In the genomic region with DNA sequence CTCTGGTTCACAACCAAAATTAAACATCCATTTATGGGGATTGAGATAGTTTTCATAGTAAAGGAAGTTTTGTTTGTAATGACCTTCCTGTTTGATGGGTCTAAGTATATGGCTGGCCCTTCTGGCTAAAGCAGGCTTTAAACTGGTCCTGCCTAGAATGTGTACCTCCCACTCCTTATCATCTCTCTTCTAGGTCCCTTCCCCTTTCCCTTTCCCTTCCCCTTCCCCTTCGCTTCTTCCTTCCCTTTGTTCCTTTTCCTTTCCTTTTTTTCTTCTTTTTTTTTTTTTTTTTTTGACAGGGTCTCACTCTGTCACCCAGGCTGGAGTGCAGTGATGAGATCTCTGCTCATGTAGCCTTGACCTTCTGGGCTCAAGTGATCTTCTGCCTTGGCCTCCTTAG, we compare ENCODE assay signal across 17 cellular contexts. TPM values are rescaled to one million over a fixed set of nuclear protein-coding genes. Genes with fewer than 3 reads are reported as not detected.
DNase-seq lines count a peak whose midpoint lies in the region; ATAC-seq lines count a peak whose summit lies in the region.
"Had no signal": no experiment of that assay in that cellular context is flagged by ENCODE, and none has a peak within 500 bp of the region (broad histone marks: within the 10 kb centered on the region; RNA-seq: fewer than 3 reads in every experiment).

No MANE protein-coding gene starts in this region.

- no peaks in the 10 kb centered on the region for H3K9me3 Mint-ChIP-seq in T-helper 2 cell treated with Interferon-gamma antibody and Interleukin-4, amounts not matched to agents 5 μg/mL and 100 μg/mL, for 36 hours
- no peaks in the 10 kb centered on the region for H3K9me3 Mint-ChIP-seq in stimulated activated naive CD8-positive, alpha-beta T cell treated with anti-CD3 and anti-CD28 coated beads, Interleukin-15, amount 100 ng/mL, for 72 hours
- no peaks in the 10 kb centered on the region for H3K9me3 Mint-ChIP-seq in stimulated activated naive B cell treated with anti-CD40 and anti-IgM and Interleukin-4, amounts not matched to agents 10 μg/mL and 1 μg/mL and 100 μg/mL, for 72 hours
- H3K9me3 Mint-ChIP-seq: CD8-positive, alpha-beta T cell had no signal

- H3K36me3 Mint-ChIP-seq in T-helper 2 cell treated with Interferon-gamma antibody and Interleukin-4, amounts not matched to agents 5 μg/mL and 100 μg/mL, for 36 hours (ENCODE audit: low read depth) = peaks cover 33% of the 10 kb centered on the region
- H3K36me3 Mint-ChIP-seq in stimulated activated naive B cell treated with anti-CD40 and anti-IgM and Interleukin-4, amounts not matched to agents 10 μg/mL and 1 μg/mL and 100 μg/mL, for 72 hours = peaks cover 35 to 47% of the 10 kb centered on the region in 2 donors

- no peaks in the 10 kb centered on the region for H3K27me3 Mint-ChIP-seq in T-helper 2 cell treated with Interferon-gamma antibody and Interleukin-4, amounts not matched to agents 5 μg/mL and 100 μg/mL, for 36 hours (ENCODE audit: low read depth)
- H3K27me3 Mint-ChIP-seq in stimulated activated naive CD8-positive, alpha-beta T cell treated with anti-CD3 and anti-CD28 coated beads, Interleukin-15, amount 100 ng/mL, for 72 hours = no peaks in the 10 kb centered on the region
- H3K27me3 Mint-ChIP-seq in stimulated activated naive B cell treated with anti-CD40 and anti-IgM and Interleukin-4, amounts not matched to agents 10 μg/mL and 1 μg/mL and 100 μg/mL, for 72 hours = no peaks in the 10 kb centered on the region
- H3K27me3 Mint-ChIP-seq: B cell had no signal

- peaks cover 14% of the 10 kb centered on the region for H3K4me1 Mint-ChIP-seq in T-helper 2 cell treated with Interferon-gamma antibody and Interleukin-4, amounts not matched to agents 5 μg/mL and 100 μg/mL, for 36 hours (ENCODE audit: low read depth)
- peaks cover 38% of the 10 kb centered on the region for H3K4me1 Mint-ChIP-seq in stimulated activated naive CD8-positive, alpha-beta T cell treated with anti-CD3 and anti-CD28 coated beads, Interleukin-15, amount 100 ng/mL, for 72 hours
- peaks cover 0 to 3% of the 10 kb centered on the region in 2 donors for H3K4me1 Mint-ChIP-seq in stimulated activated naive B cell treated with anti-CD40 and anti-IgM and Interleukin-4, amounts not matched to agents 10 μg/mL and 1 μg/mL and 100 μg/mL, for 72 hours
- H3K4me1 Mint-ChIP-seq: B cell had no signal

- no peak for DNase-seq in T-helper 2 cell treated with Interferon-gamma antibody and Interleukin-4, amounts not matched to agents 5 μg/mL and 100 μg/mL, for 36 hours (ENCODE audit: low spot score)
- DNase-seq in T-helper 2 cell (no peak), left colon (no peak), NCI-H1694 (lab: John Stamatoyannopoulos, UW) (no peak)
- DNase-seq in stimulated activated naive CD8-positive, alpha-beta T cell treated with anti-CD3 and anti-CD28 coated beads, Interleukin-15, amount 100 ng/mL, for 72 hours = no peak
- DNase-seq in stimulated activated naive CD8-positive, alpha-beta T cell treated with anti-CD3 and anti-CD28 coated beads, Interleukin-15, Interleukin-2, amounts not matched to agents 100 U/mL and 50 U/mL, for 24 hours = no peak
- DNase-seq in stimulated activated naive B cell treated with anti-CD40 and anti-IgM and Interleukin-4, amounts not matched to agents 10 μg/mL and 1 μg/mL and 100 μg/mL, for 72 hours = no peak
- DNase-seq: CD8-positive, alpha-beta T cell; KBM-7; NCI-H1436 treated with DMSO at 0.1 percent for 48 hours; NCI-H2107; NCI-H226; NCI-H524 treated with DMSO at 0.1 percent for 48 hours; Peyer's patch had no signal

- no peak overlapping the region for H3K4me3 Mint-ChIP-seq in T-helper 2 cell treated with Interferon-gamma antibody and Interleukin-4, amounts not matched to agents 5 μg/mL and 100 μg/mL, for 36 hours
- H3K4me3 Mint-ChIP-seq in stimulated activated naive CD8-positive, alpha-beta T cell treated with anti-CD3 and anti-CD28 coated beads, Interleukin-15, amount 100 ng/mL, for 72 hours = no peak overlapping the region
- no peak overlapping the region for H3K4me3 Mint-ChIP-seq in stimulated activated naive B cell treated with anti-CD40 and anti-IgM and Interleukin-4, amounts not matched to agents 10 μg/mL and 1 μg/mL and 100 μg/mL, for 72 hours
- H3K4me3 Mint-ChIP-seq: B cell; CD8-positive, alpha-beta T cell had no signal

- intact Hi-C loops in left colon (cut with DNase I, micrococcal nuclease) = no loop called here

- ATAC-seq in stimulated activated naive CD8-positive, alpha-beta T cell treated with anti-CD3 and anti-CD28 coated beads, Interleukin-15, amount 100 ng/mL, for 72 hours = no peak
- ATAC-seq in stimulated activated naive CD8-positive, alpha-beta T cell treated with anti-CD3 and anti-CD28 coated beads, Interleukin-15, Interleukin-2, amounts not matched to agents 100 U/mL and 50 U/mL, for 24 hours = no peak
- ATAC-seq in left colon (peak; percentile 45), HG02885 (IDR thresholded peaks at IDR 0.05; ENCODE audit: poor library complexity, unreplicated experiment) (no peak)
- no peak for ATAC-seq in stimulated activated naive B cell treated with anti-CD40 and anti-IgM and Interleukin-4, amounts not matched to agents 10 μg/mL and 1 μg/mL and 100 μg/mL, for 72 hours (replicated peaks)
- ATAC-seq: CD8-positive, alpha-beta T cell; Right ventricle myocardium inferior had no signal

- peak overlapping the region; percentile 15 for H3K27ac Mint-ChIP-seq in T-helper 2 cell treated with Interferon-gamma antibody and Interleukin-4, amounts not matched to agents 5 μg/mL and 100 μg/mL, for 36 hours
- H3K27ac Mint-ChIP-seq in stimulated activated naive CD8-positive, alpha-beta T cell treated with anti-CD3 and anti-CD28 coated beads, Interleukin-15, amount 100 ng/mL, for 72 hours = peak overlapping the region; percentile 31 to 34
- H3K27ac Mint-ChIP-seq in stimulated activated naive B cell treated with anti-CD40 and anti-IgM and Interleukin-4, amounts not matched to agents 10 μg/mL and 1 μg/mL and 100 μg/mL, for 72 hours = peak overlapping the region; percentile 42
- H3K27ac Mint-ChIP-seq: B cell; CD8-positive, alpha-beta T cell had no signal

RNA-seq across cellular contexts. Expression of a gene that starts 35.5 kb away (rescaled TPM):
- total RNA-seq in left colon = 10 to 100 TPM; 18.9 to 32.9 TPM
